11 cellular contexts compared by ENCODE assay signal in the genomic region with DNA sequence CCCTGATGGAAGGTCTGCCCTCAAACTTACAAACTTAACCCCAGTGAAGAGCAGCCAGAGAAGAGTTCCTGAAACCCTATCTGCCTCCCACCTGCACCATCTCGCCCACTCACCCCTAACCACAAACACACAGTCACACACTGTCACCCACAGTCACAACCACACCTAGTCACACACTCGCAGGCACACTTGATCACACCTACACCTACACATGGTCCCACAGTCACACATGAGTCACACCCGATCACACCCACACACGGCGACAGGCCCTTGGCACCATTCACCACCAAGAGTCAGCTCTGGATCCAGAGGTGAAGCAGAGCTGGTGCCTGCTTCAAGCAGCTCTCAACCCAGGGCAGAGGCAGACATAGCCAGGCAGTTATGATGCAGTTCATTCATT. TPM values are rescaled to one million over a fixed set of nuclear protein-coding genes. Genes with fewer than 3 reads are reported as not detected.
DNase-seq lines count a peak whose midpoint lies in the region; ATAC-seq, FAIRE-seq and TF ChIP-seq lines count a peak whose summit lies in the region.
"Had no signal": no experiment of that assay in that cellular context is flagged by ENCODE, and none has a peak within 500 bp of the region (broad histone marks: within the 10 kb centered on the region; RNA-seq: fewer than 3 reads in every experiment).

No MANE protein-coding gene starts in this region.

- DNase-seq in GM12891 (ENCODE audit: insufficient read length, low spot score) (no peak), caudate nucleus (lab: John Stamatoyannopoulos, UW) (peak in 44 of 61 donors; percentile 6 to 90 (median 52)), UCSD-AML1 (lab: John Stamatoyannopoulos, UW; ENCODE audit: unreplicated experiment) (no peak), GM03348 (ENCODE audit: low spot score) (no peak)
- DNase-seq in activated CD4-positive, alpha-beta T cell treated with anti-CD3 and anti-CD28 coated beads for 48 hours: peak; percentile 86
- peak; percentile 92 for DNase-seq in stimulated activated CD4-positive, alpha-beta T cell treated with anti-CD3 and anti-CD28 coated beads, Interleukin-2, amount 100 ng/mL, for 4 hours (ENCODE audit: low read depth)
- DNase-seq: colonic mucosa, GOT3, left lung had no signal

- FAIRE-seq in GM12891 (lab: Jason Lieb, UNC): peak; percentile 93

- H3K27ac ChIP-seq in caudate nucleus (ENCODE audit: low read depth, low read length): no peak overlapping the region
- H3K27ac ChIP-seq: colonic mucosa, left lung had no signal

- ATAC-seq in HG02642 (IDR thresholded peaks at IDR 0.05; ENCODE audit: poor library complexity, unreplicated experiment): no peak
- no peak for ATAC-seq in GM18505 (IDR thresholded peaks at IDR 0.05; ENCODE audit: unreplicated experiment)
- ATAC-seq: left lung had no signal

- TF ChIP-seq POLR2A in GM12891 (IDR thresholded peaks at IDR 0.05; ENCODE audit: low read depth, low read length) (no peak), GM18505 (IDR thresholded peaks at IDR 0.05; ENCODE audit: borderline replicate concordance, extremely low read depth, insufficient read depth, insufficient read length) (no peak)

TF ChIP-seq in GM12891, 5 proteins besides CTCF, POLR2A, EP300 and RAD21:
- TF ChIP-seq POU2F2 (IDR thresholded peaks at IDR 0.05; ENCODE audit: low read depth, low read length) (peak; percentile 47; the same call in 1 of the 2 replicates), POLR2AphosphoS5 (IDR thresholded peaks at IDR 0.05; ENCODE audit: low read depth, low read length) (no peak)
TF ChIP-seq in GM12891: peak in this region for 1.

RNA-seq across cellular contexts. Expression of a gene that starts 6.1 kb away (rescaled TPM):
- polyA plus RNA-seq in GM12891 (2012; ENCODE audit: low read depth, missing spikeins): 8.9 TPM

RNA-seq across cellular contexts. Expression of a gene that starts 22.9 kb away (rescaled TPM):
- polyA plus RNA-seq in GM12891 (2012; ENCODE audit: low read depth, missing spikeins): not detected

RNA-seq across cellular contexts. Expression of a gene that starts 23.1 kb away (rescaled TPM):
- 0.06 TPM for polyA plus RNA-seq in GM12891 (2012; ENCODE audit: low read depth, missing spikeins)

RNA-seq across cellular contexts. Expression of a gene that starts 43.4 kb away (rescaled TPM):
- polyA plus RNA-seq in GM12891 (2012; ENCODE audit: low read depth, missing spikeins): 1.7 TPM

Comparison
In these comparisons a context has a peak if more than half of its experiments do, and no peak if none do; other contexts are left out.
1. DNase-seq: peak in activated CD4-positive, alpha-beta T cell treated with anti-CD3 and anti-CD28 coated beads for 48 hours (single experiment), caudate nucleus (44 of 61) and stimulated activated CD4-positive, alpha-beta T cell treated with anti-CD3 and anti-CD28 coated beads, Interleukin-2, amount 100 ng/mL, for 4 hours (single experiment); none in GM12891 (single experiment), UCSD-AML1 (single experiment) and GM03348 (single experiment).